ENCODE assay signal across 8 cellular contexts in genomic region chr10:84214612-84215235, GRCh38. TPM values are rescaled to one million over a fixed set of nuclear protein-coding genes. Genes with fewer than 3 reads are reported as not detected.
A peak's percentile ranks its signal among the peaks of the same experiment; 100 is the strongest.
DNase-seq lines count a peak whose midpoint lies in the region; ATAC-seq and TF ChIP-seq lines count a peak whose summit lies in the region.

No MANE protein-coding gene starts in this region.

- peaks cover 4% of the 10 kb centered on the region; the same call in 1 of the 2 replicates for H3K4me1 Mint-ChIP-seq in WTC11

- H3K27ac ChIP-seq in psoas muscle (no peak overlapping the region), esophagus muscularis mucosa (replicated peaks in 1 of 4) (no peak overlapping the region)

- intact Hi-C loops in head of caudate nucleus (cut with DNase I): no loop called here
- intact Hi-C loops in psoas muscle (cut with DNase I): no loop called here
- intact Hi-C loops in esophagus muscularis mucosa (cut with DNase I): no loop called here

- peak; percentile 84 for ATAC-seq in GM19467 (IDR thresholded peaks at IDR 0.05; ENCODE audit: unreplicated experiment)
- ATAC-seq in HG03457 (IDR thresholded peaks at IDR 0.05; ENCODE audit: unreplicated experiment): peak; percentile 54
- ATAC-seq in WTC11: peak; percentile 96
- peak; percentile 45 for ATAC-seq in stimulated activated naive CD8-positive, alpha-beta T cell treated with anti-CD3 and anti-CD28 coated beads, Interleukin-15, Interleukin-2, amounts not matched to agents 100 U/mL and 50 U/mL, for 24 hours
- ATAC-seq in psoas muscle: no peak

- H3K4me3 Mint-ChIP-seq in WTC11: no peak overlapping the region

- H3K4me3 ChIP-seq in psoas muscle: no peak overlapping the region
- no peak overlapping the region for H3K4me3 ChIP-seq in esophagus muscularis mucosa

- peaks cover 6% of the 10 kb centered on the region for H3K9me3 Mint-ChIP-seq in WTC11

- TF ChIP-seq EP300 in esophagus muscularis mucosa (IDR thresholded peaks at IDR 0.05): no peak

- peak; percentile 70 for DNase-seq in GM10266 (ENCODE audit: extremely low spot score)
- peak; percentile 75 for DNase-seq in WTC11 (ENCODE audit: low spot score)
- peak in 27 of 42 donors; percentile 32 to 76 (median 50) for DNase-seq in head of caudate nucleus
- DNase-seq in stimulated activated naive CD8-positive, alpha-beta T cell treated with anti-CD3 and anti-CD28 coated beads, Interleukin-15, Interleukin-2, amounts not matched to agents 100 U/mL and 50 U/mL, for 24 hours: peak; percentile 46
- no peak for DNase-seq in psoas muscle
- DNase-seq in esophagus muscularis mucosa (ENCODE audit: extremely low spot score): no peak

- CTCF ChIA-PET in WTC11 (lab: Charles Lee): interaction anchor here (0.6 to 2.5 kb wide), 13 partner anchors 9 to 322 kb away, joined by 3 to 15 read pairs (median 4); partner anchors contain the start of gene CDHR1

- WGBS in psoas muscle, 3 donors: 44 to 55% (median 48%) methylated on average over 12 of the region's 12 CpGs
- WGBS in esophagus muscularis mucosa: 43% methylated on average over 12 of the region's 12 CpGs

- peaks cover 5% of the 10 kb centered on the region for H3K27me3 Mint-ChIP-seq in WTC11 (ENCODE audit: low read depth)

- H3K9me3 ChIP-seq in psoas muscle (no peaks in the 10 kb centered on the region), esophagus muscularis mucosa (no peaks in the 10 kb centered on the region)

- no peaks in the 10 kb centered on the region for H3K36me3 Mint-ChIP-seq in WTC11

- no peaks in the 10 kb centered on the region for H3K4me1 ChIP-seq in psoas muscle
- no peaks in the 10 kb centered on the region for H3K4me1 ChIP-seq in esophagus muscularis mucosa

- TF ChIP-seq POLR2A in esophagus muscularis mucosa (IDR thresholded peaks at IDR 0.05; ENCODE audit: low read depth): no peak

- H3K27me3 ChIP-seq in psoas muscle (ENCODE audit: insufficient read depth in 3 of 3, low read length in 2 of 3): peaks cover 0 to 3% (median 0%) of the 10 kb centered on the region in 3 donors
- H3K27me3 ChIP-seq in esophagus muscularis mucosa: peaks cover 0 to 15% (median 0%) of the 10 kb centered on the region in 4 donors

- TF ChIP-seq CTCF in GM10266 (IDR thresholded peaks at IDR 0.05; ENCODE audit: control insufficient read depth, insufficient read depth, low read depth, missing control alignments) (peak; percentile 76), WTC11 (IDR thresholded peaks at IDR 0.05) (peak; percentile 61; the same call in 1 of the 2 replicates), psoas muscle (IDR thresholded peaks at IDR 0.05) (no peak), esophagus muscularis mucosa (IDR thresholded peaks at IDR 0.05) (no peak)

- H3K36me3 ChIP-seq in psoas muscle (ENCODE audit: insufficient read depth in 1 of 2, low read depth in 1 of 2): no peaks in the 10 kb centered on the region
- no peaks in the 10 kb centered on the region for H3K36me3 ChIP-seq in esophagus muscularis mucosa

- POLR2A ChIA-PET in WTC11 (lab: Charles Lee): no interaction called here

- no peak overlapping the region for H3K27ac Mint-ChIP-seq in WTC11

TF ChIP-seq in WTC11, 78 proteins besides CTCF, POLR2A, EP300 and RAD21:
- no peak for TF ChIP-seq CBFB (CRISPR knock-in tag; IDR thresholded peaks at IDR 0.05; ENCODE audit: low read depth)
- TF ChIP-seq TEAD1 (CRISPR knock-in tag; IDR thresholded peaks at IDR 0.05): no peak
- TF ChIP-seq MXD4 (CRISPR knock-in tag; IDR thresholded peaks at IDR 0.05; ENCODE audit: borderline replicate concordance): no peak
- TF ChIP-seq RELA (CRISPR knock-in tag; IDR thresholded peaks at IDR 0.05; ENCODE audit: borderline replicate concordance): no peak
- TF ChIP-seq ATF1 (CRISPR knock-in tag; IDR thresholded peaks at IDR 0.05): no peak
- TF ChIP-seq ZNF396 (CRISPR knock-in tag; IDR thresholded peaks at IDR 0.05; ENCODE audit: borderline replicate concordance): no peak
- no peak for TF ChIP-seq OVOL2 (CRISPR knock-in tag; IDR thresholded peaks at IDR 0.05; ENCODE audit: borderline replicate concordance)
- TF ChIP-seq SP1 (CRISPR knock-in tag; conservative IDR thresholded peaks at IDR 0.05): no peak
- TF ChIP-seq ZSCAN18 (CRISPR knock-in tag; IDR thresholded peaks at IDR 0.05): no peak
- TF ChIP-seq, protein P1, sequence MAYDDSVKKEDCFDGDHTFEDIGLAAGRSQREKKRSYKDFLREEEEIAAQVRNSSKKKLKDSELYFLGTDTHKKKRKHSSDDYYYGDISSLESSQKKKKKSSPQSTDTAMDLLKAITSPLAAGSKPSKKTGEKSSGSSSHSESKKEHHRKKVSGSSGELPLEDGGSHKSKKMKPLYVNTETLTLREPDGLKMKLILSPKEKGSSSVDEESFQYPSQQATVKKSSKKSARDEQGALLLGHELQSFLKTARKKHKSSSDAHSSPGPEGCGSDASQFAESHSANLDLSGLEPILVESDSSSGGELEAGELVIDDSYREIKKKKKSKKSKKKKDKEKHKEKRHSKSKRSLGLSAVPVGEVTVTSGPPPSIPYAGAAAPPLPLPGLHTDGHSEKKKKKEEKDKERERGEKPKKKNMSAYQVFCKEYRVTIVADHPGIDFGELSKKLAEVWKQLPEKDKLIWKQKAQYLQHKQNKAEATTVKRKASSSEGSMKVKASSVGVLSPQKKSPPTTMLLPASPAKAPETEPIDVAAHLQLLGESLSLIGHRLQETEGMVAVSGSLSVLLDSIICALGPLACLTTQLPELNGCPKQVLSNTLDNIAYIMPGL (CRISPR knock-in tag; IDR thresholded peaks at IDR 0.05): no peak

RNA-seq across cellular contexts. Expression of gene LRIT2, which starts 10.6 kb away (rescaled TPM):
- total RNA-seq in WTC11 (2021) (not detected in 3 replicates), psoas muscle (not detected), esophagus muscularis mucosa (under 1 TPM in 1 of 4 donors, not detected in 3; 0.19 TPM)
- polyA plus RNA-seq in psoas muscle: not detected

RNA-seq across cellular contexts. Expression of gene CDHR1, which starts 20.4 kb away (rescaled TPM):
- 5.0 to 7.2 TPM (median 6.4 TPM) in 3 replicates for total RNA-seq in WTC11 (2021)
- under 1 TPM in 1 of 4 donors, not detected in 3; 0.37 TPM for total RNA-seq in psoas muscle
- under 1 TPM in 1 of 3 donors, not detected in 2; 0.03 TPM for polyA plus RNA-seq in psoas muscle
- under 1 TPM in 3 of 4 donors, not detected in 1; under 0.01 to 0.17 (median 0.06) TPM for total RNA-seq in esophagus muscularis mucosa

RNA-seq across cellular contexts. Expression of gene LRIT1, which starts 26.6 kb away (rescaled TPM):
- total RNA-seq in WTC11 (2021) (not detected in 3 replicates), psoas muscle (not detected), esophagus muscularis mucosa (not detected)
- polyA plus RNA-seq in psoas muscle: not detected

RNA-seq across cellular contexts. Expression of gene RGR, which starts 30.1 kb away (rescaled TPM):
- not detected in 3 replicates for total RNA-seq in WTC11 (2021)
- not detected for total RNA-seq in psoas muscle
- under 1 TPM; 0.10 to 0.28 (median 0.25) TPM for polyA plus RNA-seq in psoas muscle
- total RNA-seq in esophagus muscularis mucosa: 1 to 10 TPM in 2 of 4 donors, under 1 TPM in 1, not detected in 1; 0.33 to 2.5 (median 1.4) TPM

RNA-seq across cellular contexts. Expression of gene GPR15LG, which starts 41.1 kb away (rescaled TPM):
- total RNA-seq in WTC11 (2021) (not detected in 3 replicates), psoas muscle (not detected), esophagus muscularis mucosa (not detected)
- under 1 TPM in 2 of 3 donors, not detected in 1; 0.09 to 0.15 TPM for polyA plus RNA-seq in psoas muscle

Comparison
In these comparisons a context has a peak if more than half of its experiments do, and no peak if none do; other contexts are left out.
1. DNase-seq: peak in GM10266 (single experiment), WTC11 (single experiment), head of caudate nucleus (27 of 42) and stimulated activated naive CD8-positive, alpha-beta T cell treated with anti-CD3 and anti-CD28 coated beads, Interleukin-15, Interleukin-2, amounts not matched to agents 100 U/mL and 50 U/mL, for 24 hours (single experiment); none in psoas muscle (0 of 2) and esophagus muscularis mucosa (single experiment).
2. CTCF ChIP-seq: peak in GM10266 (single experiment) and WTC11 (single experiment); none in psoas muscle (single experiment) and esophagus muscularis mucosa (0 of 3).
3. ATAC-seq: peak in GM19467 (single experiment), HG03457 (single experiment), WTC11 (single experiment) and stimulated activated naive CD8-positive, alpha-beta T cell treated with anti-CD3 and anti-CD28 coated beads, Interleukin-15, Interleukin-2, amounts not matched to agents 100 U/mL and 50 U/mL, for 24 hours (single experiment); none in psoas muscle (0 of 4).